ENCODE assay signal across 27 cellular contexts in genomic region chr14:83044001-83044400, GRCh38.
DNase-seq lines count a peak whose midpoint lies in the region; ATAC-seq, FAIRE-seq and TF ChIP-seq lines count a peak whose summit lies in the region.
"Had no signal": no experiment of that assay in that cellular context is flagged by ENCODE, and none has a peak within 500 bp of the region (broad histone marks: within the 10 kb centered on the region; RNA-seq: fewer than 3 reads in every experiment).

No MANE protein-coding gene starts in this region.

- no peak overlapping the region for H3K4me3 Mint-ChIP-seq in WTC11
- H3K4me3 Mint-ChIP-seq in activated CD8-positive, alpha-beta memory T cell treated with anti-CD3 and anti-CD28 coated beads, Interleukin-2, amount 10 ng/mL, durations not matched to agents 7 days and 5 days: no peak overlapping the region
- H3K4me3 Mint-ChIP-seq: CD14-positive monocyte; CD4-positive, alpha-beta T cell; CD8-positive, alpha-beta memory T cell had no signal

- no peak for ATAC-seq in HG03469 (IDR thresholded peaks at IDR 0.05; ENCODE audit: unreplicated experiment)
- ATAC-seq in WTC11: no peak
- no peak for ATAC-seq in activated CD8-positive, alpha-beta memory T cell treated with anti-CD3 and anti-CD28 coated beads, Interleukin-2, amount 10 ng/mL, durations not matched to agents 7 days and 5 days
- ATAC-seq: A549 had no signal

- FAIRE-seq in bronchial epithelial cell (lab: Jason Lieb, UNC): no peak
- FAIRE-seq: A549, D721Med, GM12891, GM18507, H1 had no signal

- no peak overlapping the region for H3K27ac Mint-ChIP-seq in WTC11
- no peak overlapping the region for H3K27ac Mint-ChIP-seq in activated CD8-positive, alpha-beta memory T cell treated with anti-CD3 and anti-CD28 coated beads, Interleukin-2, amount 10 ng/mL, durations not matched to agents 7 days and 5 days
- H3K27ac Mint-ChIP-seq: CD14-positive monocyte; CD4-positive, alpha-beta T cell; CD8-positive, alpha-beta memory T cell had no signal

- H3K9me3 Mint-ChIP-seq in WTC11: no peaks in the 10 kb centered on the region
- peaks cover 10% of the 10 kb centered on the region for H3K9me3 Mint-ChIP-seq in activated CD8-positive, alpha-beta memory T cell treated with anti-CD3 and anti-CD28 coated beads, Interleukin-2, amount 10 ng/mL, durations not matched to agents 7 days and 5 days (ENCODE audit: low read depth)

- DNase-seq in HPDE6-E6E7 (ENCODE audit: extremely low spot score) (peak; percentile 19), bronchial epithelial cell (ENCODE audit: low read depth) (peak; percentile 62), epithelial cell of prostate (ENCODE audit: low read depth, low spot score) (peak; percentile 3), kidney tubule cell (ENCODE audit: low spot score) (peak; percentile 1), WTC11 (ENCODE audit: low spot score) (no peak)
- DNase-seq in activated CD4-positive, alpha-beta T cell treated with anti-CD3 and anti-CD28 coated beads for 48 hours: no peak
- no peak for DNase-seq in activated CD8-positive, alpha-beta memory T cell treated with anti-CD3 and anti-CD28 coated beads, Interleukin-2, amount 10 ng/mL, durations not matched to agents 7 days and 5 days
- DNase-seq: 8988T; ACHN; AML-193; BE2C; CD4-positive, alpha-beta T cell; CD8-positive, alpha-beta memory T cell; DMS 273 treated with DMSO at 0.1 percent for 48 hours; DMS79 treated with DMSO at 0.1 percent for 48 hours; GF-D8; GM23248; H7; HCEC 1CT had no signal

- no peaks in the 10 kb centered on the region for H3K27me3 ChIP-seq in bronchial epithelial cell (ENCODE audit: control insufficient read depth, insufficient read depth, low read length)
- H3K27me3 ChIP-seq: BE2C; BLaER1 treated with 17β-estradiol and CSF1 and Interleukin-3, amounts not matched to agents 10 nM and 100 nM had no signal

- no peak overlapping the region for H3K27ac ChIP-seq in epithelial cell of prostate
- H3K27ac ChIP-seq: A549; BLaER1 treated with 17β-estradiol and CSF1 and Interleukin-3, amounts not matched to agents 10 nM and 100 nM; GM23248 had no signal

- CTCF ChIA-PET in WTC11 (lab: Charles Lee): interaction anchor here (1.5 kb wide), 1 partner anchor 171 kb away, joined by 4 read pairs; no protein-coding TSS in a partner anchor
- CTCF ChIA-PET in activated CD8-positive, alpha-beta memory T cell treated with anti-CD3 and anti-CD28 coated beads, Interleukin-2, amount 10 ng/mL, durations not matched to agents 7 days and 5 days (lab: Charles Lee): no interaction called here

- no peaks in the 10 kb centered on the region for H3K36me3 ChIP-seq in bronchial epithelial cell (ENCODE audit: control insufficient read depth, insufficient read depth, low read length)
- H3K36me3 ChIP-seq: BE2C; BLaER1 treated with 17β-estradiol and CSF1 and Interleukin-3, amounts not matched to agents 10 nM and 100 nM had no signal

- POLR2A ChIA-PET in WTC11 (lab: Charles Lee): no interaction called here

- no peaks in the 10 kb centered on the region for H3K27me3 Mint-ChIP-seq in WTC11 (ENCODE audit: low read depth)
- no peaks in the 10 kb centered on the region for H3K27me3 Mint-ChIP-seq in activated CD8-positive, alpha-beta memory T cell treated with anti-CD3 and anti-CD28 coated beads, Interleukin-2, amount 10 ng/mL, durations not matched to agents 7 days and 5 days
- H3K27me3 Mint-ChIP-seq: CD4-positive, alpha-beta T cell; CD8-positive, alpha-beta memory T cell had no signal

- no peaks in the 10 kb centered on the region for H3K36me3 Mint-ChIP-seq in WTC11
- peaks cover 1% of the 10 kb centered on the region for H3K36me3 Mint-ChIP-seq in activated CD8-positive, alpha-beta memory T cell treated with anti-CD3 and anti-CD28 coated beads, Interleukin-2, amount 10 ng/mL, durations not matched to agents 7 days and 5 days
- H3K36me3 Mint-ChIP-seq: CD14-positive monocyte; CD8-positive, alpha-beta memory T cell had no signal

- TF ChIP-seq CTCF in bronchial epithelial cell (IDR thresholded peaks at IDR 0.05; ENCODE audit: insufficient read depth, low read length, severe bottlenecking): no peak
- TF ChIP-seq CTCF in WTC11 (IDR thresholded peaks at IDR 0.05): no peak

- H3K4me3 ChIP-seq in bronchial epithelial cell (ENCODE audit: low read depth, low read length): no peak overlapping the region
- H3K4me3 ChIP-seq: A549; BLaER1 treated with 17β-estradiol and CSF1 and Interleukin-3, amounts not matched to agents 10 nM and 100 nM; GM23248 had no signal

- H3K4me1 Mint-ChIP-seq in WTC11: peaks cover 8% of the 10 kb centered on the region
- no peaks in the 10 kb centered on the region for H3K4me1 Mint-ChIP-seq in activated CD8-positive, alpha-beta memory T cell treated with anti-CD3 and anti-CD28 coated beads, Interleukin-2, amount 10 ng/mL, durations not matched to agents 7 days and 5 days
- H3K4me1 Mint-ChIP-seq: CD14-positive monocyte; CD8-positive, alpha-beta memory T cell had no signal

TF ChIP-seq in WTC11, 78 proteins besides CTCF, POLR2A, EP300 and RAD21:
- TF ChIP-seq NR3C1 (CRISPR knock-in tag; conservative IDR thresholded peaks at IDR 0.05; ENCODE audit: low read depth) (no peak), ZBTB43 (CRISPR knock-in tag; IDR thresholded peaks at IDR 0.05) (no peak), ATF3 (CRISPR knock-in tag; conservative IDR thresholded peaks at IDR 0.05) (no peak), ETV6 (CRISPR knock-in tag; IDR thresholded peaks at IDR 0.05) (no peak), FOXP1 (CRISPR knock-in tag; IDR thresholded peaks at IDR 0.05; ENCODE audit: borderline replicate concordance) (no peak), MLX (CRISPR knock-in tag; IDR thresholded peaks at IDR 0.05) (no peak), SMAD4 (CRISPR knock-in tag; IDR thresholded peaks at IDR 0.05) (no peak), JAZF1 (CRISPR knock-in tag; IDR thresholded peaks at IDR 0.05) (no peak), FOXJ3 (CRISPR knock-in tag; IDR thresholded peaks at IDR 0.05; ENCODE audit: borderline replicate concordance) (no peak), NFATC4 (CRISPR knock-in tag; IDR thresholded peaks at IDR 0.05) (no peak), SMAD3 (CRISPR knock-in tag; IDR thresholded peaks at IDR 0.05; ENCODE audit: borderline replicate concordance) (no peak), SOX15 (CRISPR knock-in tag; IDR thresholded peaks at IDR 0.05) (no peak), MYBL2 (CRISPR knock-in tag; IDR thresholded peaks at IDR 0.05) (no peak), ESRRA (CRISPR knock-in tag; IDR thresholded peaks at IDR 0.05; ENCODE audit: borderline replicate concordance) (no peak), ERG (CRISPR knock-in tag; IDR thresholded peaks at IDR 0.05) (no peak)
- TF ChIP-seq, protein P1, sequence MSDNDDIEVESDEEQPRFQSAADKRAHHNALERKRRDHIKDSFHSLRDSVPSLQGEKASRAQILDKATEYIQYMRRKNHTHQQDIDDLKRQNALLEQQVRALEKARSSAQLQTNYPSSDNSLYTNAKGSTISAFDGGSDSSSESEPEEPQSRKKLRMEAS (CRISPR knock-in tag; IDR thresholded peaks at IDR 0.05): no peak
- TF ChIP-seq, protein P2, sequence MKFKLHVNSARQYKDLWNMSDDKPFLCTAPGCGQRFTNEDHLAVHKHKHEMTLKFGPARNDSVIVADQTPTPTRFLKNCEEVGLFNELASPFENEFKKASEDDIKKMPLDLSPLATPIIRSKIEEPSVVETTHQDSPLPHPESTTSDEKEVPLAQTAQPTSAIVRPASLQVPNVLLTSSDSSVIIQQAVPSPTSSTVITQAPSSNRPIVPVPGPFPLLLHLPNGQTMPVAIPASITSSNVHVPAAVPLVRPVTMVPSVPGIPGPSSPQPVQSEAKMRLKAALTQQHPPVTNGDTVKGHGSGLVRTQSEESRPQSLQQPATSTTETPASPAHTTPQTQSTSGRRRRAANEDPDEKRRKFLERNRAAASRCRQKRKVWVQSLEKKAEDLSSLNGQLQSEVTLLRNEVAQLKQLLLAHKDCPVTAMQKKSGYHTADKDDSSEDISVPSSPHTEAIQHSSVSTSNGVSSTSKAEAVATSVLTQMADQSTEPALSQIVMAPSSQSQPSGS (CRISPR knock-in tag; IDR thresholded peaks at IDR 0.05; ENCODE audit: borderline replicate concordance, low read depth): no peak

Comparison
In these comparisons a context has a peak if more than half of its experiments do, and no peak if none do; other contexts are left out.
1. DNase-seq: peak in HPDE6-E6E7 (single experiment), bronchial epithelial cell (single experiment), epithelial cell of prostate (single experiment) and kidney tubule cell (single experiment); none in activated CD4-positive, alpha-beta T cell treated with anti-CD3 and anti-CD28 coated beads for 48 hours (single experiment), WTC11 (single experiment) and activated CD8-positive, alpha-beta memory T cell treated with anti-CD3 and anti-CD28 coated beads, Interleukin-2, amount 10 ng/mL, durations not matched to agents 7 days and 5 days (single experiment).